Comparison of ENCODE assay signal across 1 cellular context in the genomic region with DNA sequence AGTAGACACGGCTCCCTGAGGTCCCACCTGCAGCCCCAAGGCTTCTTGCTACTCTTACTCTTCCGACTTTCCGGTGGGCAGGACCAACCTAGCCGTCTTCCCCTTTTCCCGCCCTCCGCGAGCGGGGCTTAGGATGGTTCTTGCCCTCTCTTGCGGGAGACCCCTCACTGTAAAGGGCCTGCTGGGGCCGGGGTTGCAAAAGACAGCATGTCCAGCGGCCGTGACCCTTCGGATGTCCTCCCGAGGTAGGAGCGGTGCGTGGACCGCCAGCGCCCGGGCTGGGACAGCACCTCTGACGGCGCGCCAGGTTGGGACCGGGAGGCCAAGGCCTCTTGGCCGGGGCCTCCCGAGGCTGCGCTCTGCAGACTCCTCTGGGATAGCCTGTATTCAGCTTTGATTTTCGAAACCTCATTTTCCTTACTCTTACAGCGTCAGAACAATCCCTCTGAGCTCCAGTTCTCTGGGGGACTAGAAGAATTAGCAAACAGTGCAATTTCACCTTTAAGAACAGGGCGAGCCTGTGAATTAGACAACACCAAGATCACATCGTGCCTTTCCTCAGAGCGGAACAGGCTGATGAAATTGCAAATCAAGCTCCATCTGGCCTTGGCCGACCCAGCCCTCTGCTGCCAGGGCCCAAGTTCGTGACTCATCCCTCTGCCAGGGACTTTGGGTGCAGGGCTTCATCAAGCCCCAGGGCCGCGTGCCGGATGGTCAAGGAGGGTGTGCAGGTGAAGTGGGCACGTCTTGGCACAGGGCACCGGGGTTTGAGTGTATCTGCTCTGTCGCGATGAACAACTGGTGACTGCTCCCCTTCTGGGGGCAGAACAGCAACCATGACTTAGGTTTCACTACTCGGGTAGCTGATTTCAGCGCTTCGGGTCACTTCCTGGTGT.
TF ChIP-seq lines count a peak whose summit lies in the region.

No MANE protein-coding gene starts in this region.

TF ChIP-seq in GM12878, 131 proteins besides CTCF, POLR2A, EP300 and RAD21:
- TF ChIP-seq NR2C1 (IDR thresholded peaks at IDR 0.05) (no peak), HCFC1 (IDR thresholded peaks at IDR 0.05; ENCODE audit: low read length) (no peak), SREBF1 (IDR thresholded peaks at IDR 0.05; ENCODE audit: low read length) (no peak), CHD1 (IDR thresholded peaks at IDR 0.05; ENCODE audit: low read depth, low read length) (no peak), ETV6 (conservative IDR thresholded peaks at IDR 0.05 in 1 of 2, IDR thresholded peaks at IDR 0.05 in 1 of 2; ENCODE audit: borderline replicate concordance in 1 of 2, low read depth in 1 of 2) (no peak), CREM (IDR thresholded peaks at IDR 0.05; ENCODE audit: low read depth) (no peak), YBX1 (IDR thresholded peaks at IDR 0.05) (no peak), NRF1 (conservative IDR thresholded peaks at IDR 0.05; ENCODE audit: low read depth, low read length) (no peak), ZNF274 (IDR thresholded peaks at IDR 0.05; ENCODE audit: insufficient read depth, insufficient read length) (no peak), CBX3 (IDR thresholded peaks at IDR 0.05; ENCODE audit: borderline replicate concordance, low read depth) (no peak), RELA (IDR thresholded peaks at IDR 0.05; ENCODE audit: borderline replicate concordance, partially characterized antibody) (no peak), EGR1 (IDR thresholded peaks at IDR 0.05; ENCODE audit: borderline replicate concordance in 1 of 2, low read depth in 2 of 2, low read length in 2 of 2) (no peak), E2F8 (IDR thresholded peaks at IDR 0.05; ENCODE audit: low read depth, partially characterized antibody) (no peak), IKZF2 (IDR thresholded peaks at IDR 0.05) (no peak), KLF5 (IDR thresholded peaks at IDR 0.05; ENCODE audit: partially characterized antibody) (no peak), PML (IDR thresholded peaks at IDR 0.05; ENCODE audit: low read length) (no peak)
- TF ChIP-seq, protein P1, sequence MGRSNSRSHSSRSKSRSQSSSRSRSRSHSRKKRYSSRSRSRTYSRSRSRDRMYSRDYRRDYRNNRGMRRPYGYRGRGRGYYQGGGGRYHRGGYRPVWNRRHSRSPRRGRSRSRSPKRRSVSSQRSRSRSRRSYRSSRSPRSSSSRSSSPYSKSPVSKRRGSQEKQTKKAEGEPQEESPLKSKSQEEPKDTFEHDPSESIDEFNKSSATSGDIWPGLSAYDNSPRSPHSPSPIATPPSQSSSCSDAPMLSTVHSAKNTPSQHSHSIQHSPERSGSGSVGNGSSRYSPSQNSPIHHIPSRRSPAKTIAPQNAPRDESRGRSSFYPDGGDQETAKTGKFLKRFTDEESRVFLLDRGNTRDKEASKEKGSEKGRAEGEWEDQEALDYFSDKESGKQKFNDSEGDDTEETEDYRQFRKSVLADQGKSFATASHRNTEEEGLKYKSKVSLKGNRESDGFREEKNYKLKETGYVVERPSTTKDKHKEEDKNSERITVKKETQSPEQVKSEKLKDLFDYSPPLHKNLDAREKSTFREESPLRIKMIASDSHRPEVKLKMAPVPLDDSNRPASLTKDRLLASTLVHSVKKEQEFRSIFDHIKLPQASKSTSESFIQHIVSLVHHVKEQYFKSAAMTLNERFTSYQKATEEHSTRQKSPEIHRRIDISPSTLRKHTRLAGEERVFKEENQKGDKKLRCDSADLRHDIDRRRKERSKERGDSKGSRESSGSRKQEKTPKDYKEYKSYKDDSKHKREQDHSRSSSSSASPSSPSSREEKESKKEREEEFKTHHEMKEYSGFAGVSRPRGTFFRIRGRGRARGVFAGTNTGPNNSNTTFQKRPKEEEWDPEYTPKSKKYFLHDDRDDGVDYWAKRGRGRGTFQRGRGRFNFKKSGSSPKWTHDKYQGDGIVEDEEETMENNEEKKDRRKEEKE (IDR thresholded peaks at IDR 0.05), result no peak
- TF ChIP-seq, protein P2, sequence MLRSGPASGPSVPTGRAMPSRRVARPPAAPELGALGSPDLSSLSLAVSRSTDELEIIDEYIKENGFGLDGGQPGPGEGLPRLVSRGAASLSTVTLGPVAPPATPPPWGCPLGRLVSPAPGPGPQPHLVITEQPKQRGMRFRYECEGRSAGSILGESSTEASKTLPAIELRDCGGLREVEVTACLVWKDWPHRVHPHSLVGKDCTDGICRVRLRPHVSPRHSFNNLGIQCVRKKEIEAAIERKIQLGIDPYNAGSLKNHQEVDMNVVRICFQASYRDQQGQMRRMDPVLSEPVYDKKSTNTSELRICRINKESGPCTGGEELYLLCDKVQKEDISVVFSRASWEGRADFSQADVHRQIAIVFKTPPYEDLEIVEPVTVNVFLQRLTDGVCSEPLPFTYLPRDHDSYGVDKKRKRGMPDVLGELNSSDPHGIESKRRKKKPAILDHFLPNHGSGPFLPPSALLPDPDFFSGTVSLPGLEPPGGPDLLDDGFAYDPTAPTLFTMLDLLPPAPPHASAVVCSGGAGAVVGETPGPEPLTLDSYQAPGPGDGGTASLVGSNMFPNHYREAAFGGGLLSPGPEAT (IDR thresholded peaks at IDR 0.05; ENCODE audit: low read depth), result no peak
